ENCODE assay signal across 22 cellular contexts in genomic region chr5:154363411-154363810, GRCh38.
DNase-seq lines count a peak whose midpoint lies in the region; ATAC-seq, FAIRE-seq and TF ChIP-seq lines count a peak whose summit lies in the region.
"Had no signal": no experiment of that assay in that cellular context is flagged by ENCODE, and none has a peak within 500 bp of the region (broad histone marks: within the 10 kb centered on the region; RNA-seq: fewer than 3 reads in every experiment).

No MANE protein-coding gene starts in this region.

- no peaks in the 10 kb centered on the region for H3K9me3 ChIP-seq in K562 (replicated peaks; ENCODE audit: control insufficient read depth, insufficient read depth, low read depth, low read length)
- H3K9me3 ChIP-seq in adrenal gland (replicated peaks in 1 of 3): no peaks in the 10 kb centered on the region
- H3K9me3 ChIP-seq: BE2C, BLaER1, Caco-2 had no signal

- in situ Hi-C loops in K562 (cut with MboI): no loop called here

- H3K9ac ChIP-seq in K562 (ENCODE audit: insufficient read depth in 1 of 2, low read depth in 2 of 2, low read length in 2 of 2): no peak overlapping the region
- H3K9ac ChIP-seq: BLaER1 had no signal

- no peak overlapping the region for H3K27ac ChIP-seq in K562 (ENCODE audit: extremely low read depth, low read depth, low read length)
- no peak overlapping the region for H3K27ac ChIP-seq in adrenal gland
- H3K27ac ChIP-seq: BLaER1, C4-2B had no signal

- no peak for DNase-seq in K562 (ENCODE audit: extremely low read depth in 1 of 4, low spot score in 3 of 4)
- no peak for DNase-seq in effector memory CD8-positive, alpha-beta T cell
- DNase-seq in stimulated activated effector memory CD8-positive, alpha-beta T cell treated with anti-CD3 and anti-CD28 coated beads, Interleukin-12 subunit alpha, Interleukin-12 subunit beta, amount 100 ng/mL, for 72 hours (ENCODE audit: low spot score in 2 of 2): no peak
- DNase-seq in adrenal gland: no peak
- DNase-seq in SW 1271 (lab: John Stamatoyannopoulos, UW): no peak
- DNase-seq: 8988T; ACHN; BE2C; Caco-2; Calu3; CD4-positive, alpha-beta T cell; CD8-positive, alpha-beta T cell; DMS79 treated with DMSO at 0.1 percent for 48 hours; GF-D8 had no signal

- no peaks in the 10 kb centered on the region for H3K27me3 ChIP-seq in K562 (ENCODE audit: control insufficient read depth in 2 of 2, insufficient read depth in 2 of 2, low read length in 2 of 2)
- H3K27me3 ChIP-seq in adrenal gland: no peaks in the 10 kb centered on the region
- H3K27me3 ChIP-seq: BE2C, BLaER1 had no signal

- H3K4me1 ChIP-seq in K562 (replicated peaks in 1 of 2; ENCODE audit: control insufficient read depth in 2 of 2, insufficient read depth in 2 of 2, low read length in 2 of 2) (peaks cover 0 to 3% of the 10 kb centered on the region in 2 experiments; a peak in 2 of 5 replicates), adrenal gland (replicated peaks in 1 of 2) (peaks cover 13 to 21% of the 10 kb centered on the region in 2 donors)
- H3K4me1 ChIP-seq: BE2C had no signal

- POLR2A ChIA-PET in K562 (lab: Yijun Ruan, JAX): no interaction called here

- no peaks in the 10 kb centered on the region for H4K20me1 ChIP-seq in K562 (replicated peaks; ENCODE audit: control insufficient read depth, insufficient read depth, low read length)
- H4K20me1 ChIP-seq: BLaER1 had no signal

- H3K4me3 ChIP-seq in K562 (no peak overlapping the region), adrenal gland (no peak overlapping the region)
- H3K4me3 ChIP-seq: BLaER1 had no signal

- H3K36me3 ChIP-seq in K562 (ENCODE audit: control insufficient read depth, insufficient read depth, low read length): no peaks in the 10 kb centered on the region
- no peaks in the 10 kb centered on the region for H3K36me3 ChIP-seq in adrenal gland (replicated peaks in 1 of 2)
- H3K36me3 ChIP-seq: BE2C, BLaER1 had no signal

- no peak for TF ChIP-seq RAD21 in K562 (CRISPR knock-in tag; conservative IDR thresholded peaks at IDR 0.05 in 1 of 2, IDR thresholded peaks at IDR 0.05 in 1 of 2)

- BruUV-seq in K562 (replicated peaks; lab: Mats Ljungman, UMichigan): no TSS peak

- peaks cover 3 to 7% of the 10 kb centered on the region in 2 donors for H3K4me1 Mint-ChIP-seq in effector memory CD8-positive, alpha-beta T cell (ENCODE audit: low read depth in 2 of 2)
- peaks cover 14% of the 10 kb centered on the region for H3K4me1 Mint-ChIP-seq in stimulated activated effector memory CD8-positive, alpha-beta T cell treated with anti-CD3 and anti-CD28 coated beads, Interleukin-12 subunit alpha, Interleukin-12 subunit beta, amount 100 ng/mL, for 72 hours

- H3K27me3 Mint-ChIP-seq in effector memory CD8-positive, alpha-beta T cell: no peaks in the 10 kb centered on the region
- H3K27me3 Mint-ChIP-seq: CD4-positive, alpha-beta T cell had no signal

- H2AFZ ChIP-seq in K562 (ENCODE audit: low read depth, low read length): no peak overlapping the region

- TF ChIP-seq POLR2A in K562 (conservative IDR thresholded peaks at IDR 0.05): no peak
- TF ChIP-seq POLR2A in adrenal gland (IDR thresholded peaks at IDR 0.05): no peak

- TF ChIP-seq CTCF in K562 (IDR thresholded peaks at IDR 0.05 in 2 of 3, conservative IDR thresholded peaks at IDR 0.05 in 1 of 3; ENCODE audit: insufficient read depth in 2 of 3, low read depth in 1 of 3, low read length in 3 of 3) (no peak), adrenal gland (IDR thresholded peaks at IDR 0.05) (no peak)

- no peak overlapping the region for H3K4me3 Mint-ChIP-seq in effector memory CD8-positive, alpha-beta T cell
- no peak overlapping the region for H3K4me3 Mint-ChIP-seq in stimulated activated effector memory CD8-positive, alpha-beta T cell treated with anti-CD3 and anti-CD28 coated beads, Interleukin-12 subunit alpha, Interleukin-12 subunit beta, amount 100 ng/mL, for 72 hours
- H3K4me3 Mint-ChIP-seq: CD4-positive, alpha-beta T cell; CD8-positive, alpha-beta T cell had no signal

- H3K36me3 Mint-ChIP-seq in effector memory CD8-positive, alpha-beta T cell (ENCODE audit: insufficient read depth): peaks cover 9% of the 10 kb centered on the region
- peaks cover 11% of the 10 kb centered on the region for H3K36me3 Mint-ChIP-seq in stimulated activated effector memory CD8-positive, alpha-beta T cell treated with anti-CD3 and anti-CD28 coated beads, Interleukin-12 subunit alpha, Interleukin-12 subunit beta, amount 100 ng/mL, for 72 hours

- no peak overlapping the region for H3K4me2 ChIP-seq in K562 (ENCODE audit: insufficient read depth, low read length)

- FAIRE-seq in K562 (lab: Jason Lieb, UNC): no peak
- FAIRE-seq: A204.1, D721Med, G401.6, GM12891, GM19239 had no signal

- no peaks in the 10 kb centered on the region for H3K9me3 Mint-ChIP-seq in effector memory CD8-positive, alpha-beta T cell
- no peaks in the 10 kb centered on the region for H3K9me3 Mint-ChIP-seq in stimulated activated effector memory CD8-positive, alpha-beta T cell treated with anti-CD3 and anti-CD28 coated beads, Interleukin-12 subunit alpha, Interleukin-12 subunit beta, amount 100 ng/mL, for 72 hours
- H3K9me3 Mint-ChIP-seq: CD4-positive, alpha-beta T cell; CD8-positive, alpha-beta T cell had no signal

- intact Hi-C loops in K562 (cut with micrococcal nuclease) (no loop called here), adrenal gland (cut with DNase I) (no loop called here)

- CTCF ChIA-PET in K562 (lab: Yijun Ruan, JAX; ENCODE audit: low intra/inter-chr PET ratio): no interaction called here

- WGBS in K562 (ENCODE audit: insufficient coverage, low coverage, missing lambda C conversion rate): 57% methylated on average over 3 of the region's 4 CpGs
- 81 to 97% (median 91%) methylated on average over 4 of the region's 4 CpGs for WGBS in adrenal gland, 4 donors

- H3K79me2 ChIP-seq in K562 (ENCODE audit: control insufficient read depth, insufficient read depth, low read length): no peaks in the 10 kb centered on the region

- peak overlapping the region; percentile 2 to 27 for H3K27ac Mint-ChIP-seq in effector memory CD8-positive, alpha-beta T cell
- peak overlapping the region; percentile 65 for H3K27ac Mint-ChIP-seq in stimulated activated effector memory CD8-positive, alpha-beta T cell treated with anti-CD3 and anti-CD28 coated beads, Interleukin-12 subunit alpha, Interleukin-12 subunit beta, amount 100 ng/mL, for 72 hours
- H3K27ac Mint-ChIP-seq: CD4-positive, alpha-beta T cell; CD8-positive, alpha-beta T cell had no signal

- TF ChIP-seq EP300 in K562 (IDR thresholded peaks at IDR 0.05; ENCODE audit: low read length): no peak

- H3K9me1 ChIP-seq in K562 (ENCODE audit: control insufficient read depth, insufficient read depth, low read length): no peaks in the 10 kb centered on the region

- ATAC-seq in K562 (no peak), HG03139 (IDR thresholded peaks at IDR 0.05; ENCODE audit: unreplicated experiment) (no peak)
- ATAC-seq in effector memory CD8-positive, alpha-beta T cell (replicated peaks): no peak
- ATAC-seq in stimulated activated effector memory CD8-positive, alpha-beta T cell treated with anti-CD3 and anti-CD28 coated beads, Interleukin-12 subunit alpha, Interleukin-12 subunit beta, amount 100 ng/mL, for 72 hours: no peak
- ATAC-seq: CD8-positive, alpha-beta T cell had no signal

TF ChIP-seq in K562, 482 proteins besides CTCF, POLR2A, EP300 and RAD21:
- TF ChIP-seq HES1 (IDR thresholded peaks at IDR 0.05; ENCODE audit: low read depth) (no peak), GTF2F1 (IDR thresholded peaks at IDR 0.05; ENCODE audit: low read depth, low read length) (no peak), CBX1 (IDR thresholded peaks at IDR 0.05; ENCODE audit: low read depth) (no peak), ZHX1 (conservative IDR thresholded peaks at IDR 0.05; ENCODE audit: low read length) (no peak), RBM25 (IDR thresholded peaks at IDR 0.05; ENCODE audit: low read depth, low read length, severe bottlenecking) (peak; percentile 61)
